ENCODE assay signal across 20 cellular contexts in the genomic region with DNA sequence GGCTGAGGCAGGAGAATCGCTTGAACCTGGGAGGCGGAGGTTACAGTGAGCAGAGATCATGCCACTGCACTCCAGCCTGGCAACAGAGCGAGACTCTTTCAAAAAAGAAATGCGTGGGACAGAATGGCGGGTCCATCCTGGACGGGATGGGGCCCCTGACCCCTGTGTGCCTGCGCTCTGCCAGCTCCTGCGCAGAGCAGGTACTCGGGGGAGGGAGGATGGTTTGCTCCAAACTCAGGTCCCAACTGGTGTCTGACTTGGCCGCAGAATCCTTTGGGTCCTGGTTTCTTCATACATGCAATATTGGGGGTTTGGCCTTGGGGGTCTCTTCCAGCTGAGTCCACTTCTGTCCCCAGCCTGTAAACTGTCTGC. TPM values are rescaled to one million over a fixed set of nuclear protein-coding genes. Genes with fewer than 3 reads are reported as not detected.
DNase-seq lines count a peak whose midpoint lies in the region; ATAC-seq, FAIRE-seq and TF ChIP-seq lines count a peak whose summit lies in the region.
"Had no signal": no experiment of that assay in that cellular context is flagged by ENCODE, and none has a peak within 500 bp of the region (broad histone marks: within the 10 kb centered on the region; RNA-seq: fewer than 3 reads in every experiment).

No MANE protein-coding gene starts in this region.

- peaks cover 16 to 25% of the 10 kb centered on the region in 2 experiments; a peak in 4 of 5 replicates for H3K36me3 ChIP-seq in HepG2 (replicated peaks in 1 of 2; ENCODE audit: control insufficient read depth in 1 of 2, insufficient read depth in 2 of 2, low read length in 2 of 2)
- peaks cover 0 to 23% (median 2%) of the 10 kb centered on the region in 4 donors for H3K36me3 ChIP-seq in right lobe of liver
- peaks cover 1 to 32% of the 10 kb centered on the region in 2 experiments for H3K36me3 ChIP-seq in SK-N-SH (replicated peaks in 1 of 2; ENCODE audit: control insufficient read depth in 1 of 2, insufficient read depth in 2 of 2, low read length in 1 of 2)
- H3K36me3 ChIP-seq in mucosa of rectum (ENCODE audit: control insufficient read depth in 2 of 2, insufficient read depth in 2 of 2, low read length in 2 of 2) = peaks cover 23 to 30% of the 10 kb centered on the region in 2 donors

- peaks cover 23% of the 10 kb centered on the region for H3F3A ChIP-seq in SK-N-SH (replicated peaks; ENCODE audit: insufficient read depth)

- ATAC-seq in HepG2 (no peak), right lobe of liver (no peak)
- no peak for ATAC-seq in stimulated activated naive B cell treated with anti-CD40 and anti-IgM and Interleukin-4, amounts not matched to agents 10 μg/mL and 1 μg/mL and 100 μg/mL, for 72 hours (replicated peaks)
- no peak for ATAC-seq in stimulated activated memory B cell treated with anti-CD40 and anti-IgM and Interleukin-4, amounts not matched to agents 10 μg/mL and 1 μg/mL and 100 μg/mL, for 72 hours
- ATAC-seq: CD8-positive, alpha-beta T cell had no signal

- H3K9me3 ChIP-seq in HepG2 (ENCODE audit: low read length) (no peaks in the 10 kb centered on the region), right lobe of liver (no peaks in the 10 kb centered on the region), SK-N-SH (no peaks in the 10 kb centered on the region), mucosa of rectum (ENCODE audit: control insufficient read depth in 2 of 2, low read length in 2 of 2) (no peaks in the 10 kb centered on the region)
- H3K9me3 ChIP-seq: BE2C, left lung, prostate gland had no signal

- H3K9me2 ChIP-seq in SK-N-SH = no peaks in the 10 kb centered on the region

- no peak overlapping the region for H3K4me3 ChIP-seq in HepG2 (replicated peaks in 1 of 3; ENCODE audit: insufficient read depth in 1 of 3, low read depth in 2 of 3, low read length in 3 of 3)
- H3K4me3 ChIP-seq in right lobe of liver = no peak overlapping the region
- no peak overlapping the region for H3K4me3 ChIP-seq in SK-N-SH (ENCODE audit: low read depth in 2 of 2, low read length in 1 of 2)
- peak overlapping the region; percentile 7 to 11 for H3K4me3 ChIP-seq in mucosa of rectum (ENCODE audit: low read length in 2 of 2)
- H3K4me3 ChIP-seq: left lung, prostate gland had no signal

- 80% methylated on average over 7 of the region's 10 CpGs for WGBS in HepG2 (ENCODE audit: low lambda C conversion rate)
- 74% methylated on average over 8 of the region's 10 CpGs for WGBS in right lobe of liver (ENCODE audit: insufficient coverage, low coverage, low lambda C conversion rate, missing lambda C conversion rate)
- 47% methylated on average over 10 of the region's 10 CpGs for WGBS in SK-N-SH (ENCODE audit: low lambda C conversion rate)

- H3K27me3 Mint-ChIP-seq in stimulated activated naive B cell treated with anti-CD40 and anti-IgM and Interleukin-4, amounts not matched to agents 10 μg/mL and 1 μg/mL and 100 μg/mL, for 72 hours = peaks cover 25 to 35% of the 10 kb centered on the region in 2 donors
- H3K27me3 Mint-ChIP-seq in stimulated activated memory B cell treated with anti-CD40 and anti-IgM and Interleukin-4, amounts not matched to agents 10 μg/mL and 1 μg/mL and 100 μg/mL, for 72 hours = peaks cover 37% of the 10 kb centered on the region

- POLR2A ChIA-PET in HepG2 (lab: Yijun Ruan, JAX) (interaction anchor here (1.1 to 2.0 kb wide), 4 partner anchors 11 to 237 kb away, joined by 3 to 10 read pairs (median 3); partner anchors contain the start of genes CHMP6, NDUFAF8 and TEPSIN), SK-N-SH (lab: Yijun Ruan, JAX) (no interaction called here)

- H3K27me3 ChIP-seq in HepG2 (ENCODE audit: control insufficient read depth in 1 of 2, insufficient read depth in 2 of 2, low read length in 2 of 2) = peaks cover 7 to 44% of the 10 kb centered on the region in 2 experiments; a peak in 4 of 5 replicates
- peaks cover 0 to 4% of the 10 kb centered on the region in 2 donors for H3K27me3 ChIP-seq in right lobe of liver
- H3K27me3 ChIP-seq in SK-N-SH (ENCODE audit: insufficient read depth) = peaks cover 44% of the 10 kb centered on the region
- H3K27me3 ChIP-seq in mucosa of rectum (ENCODE audit: control insufficient read depth in 2 of 2, insufficient read depth in 2 of 2, low read length in 2 of 2) = peaks cover 0 to 9% of the 10 kb centered on the region in 2 donors

- in situ Hi-C loops in HepG2 (cut with HindIII; ENCODE audit: extremely low pct_ligation_motif_present, low pct_unique_long_range_greater_than_20kb) = no loop called here

- peaks cover 39% of the 10 kb centered on the region for H3K4me1 ChIP-seq in HepG2 (ENCODE audit: insufficient read depth, low read length)
- peaks cover 0 to 37% (median 11%) of the 10 kb centered on the region in 4 donors for H3K4me1 ChIP-seq in right lobe of liver
- H3K4me1 ChIP-seq in SK-N-SH (ENCODE audit: control insufficient read depth in 1 of 2, insufficient read depth in 2 of 2, low read depth in 1 of 2, low read length in 1 of 2) = peaks cover 5 to 14% of the 10 kb centered on the region in 2 experiments; a peak in 1 of 4 replicates
- peaks cover 38 to 41% of the 10 kb centered on the region in 2 donors for H3K4me1 ChIP-seq in mucosa of rectum (ENCODE audit: control insufficient read depth in 2 of 2, insufficient read depth in 2 of 2, low read length in 2 of 2)
- H3K4me1 ChIP-seq: prostate gland had no signal

- H4K20me1 ChIP-seq in HepG2 (ENCODE audit: insufficient read depth, low read length) (0 out of 2 replicates have a peak, but pooled peaks cover 4% of the 10 kb centered on the region), SK-N-SH (ENCODE audit: insufficient read depth) (peaks cover 24% of the 10 kb centered on the region)

- DNase-seq in HepG2 (ENCODE audit: low spot score) = no peak
- no peak for DNase-seq in right lobe of liver
- DNase-seq in SK-N-SH = no peak
- no peak for DNase-seq in stimulated activated CD4-positive, alpha-beta T cell treated with anti-CD3 and anti-CD28 coated beads, Interleukin-15, amount 100 ng/mL, for 24 hours
- DNase-seq in stimulated activated naive B cell treated with anti-CD40 and anti-IgM and Interleukin-4, amounts not matched to agents 10 μg/mL and 1 μg/mL and 100 μg/mL, for 72 hours = no peak
- DNase-seq: activated CD4-positive, CD25-positive, alpha-beta regulatory T cell treated with anti-CD3 and anti-CD28 coated beads, Interleukin-2, amount 50 U/mL, for 72 hours; activated naive CD8-positive, alpha-beta T cell treated with anti-CD3 and anti-CD28 coated beads for 36 hours; CD8-positive, alpha-beta T cell; DMS 273 treated with DMSO at 0.1 percent for 48 hours; effector CD8-positive, alpha-beta T cell; mesendoderm; NCI-H226 had no signal

- intact Hi-C loops in HepG2 (cut with micrococcal nuclease; ENCODE audit: unreplicated experiment) (no loop called here), right lobe of liver (cut with DNase I) (no loop called here)

- no peak for FAIRE-seq in HepG2 (lab: Jason Lieb, UNC)
- FAIRE-seq: HTR-8/SVneo had no signal

- CTCF ChIA-PET in HepG2 (lab: Yijun Ruan, JAX; ENCODE audit: low intra/inter-chr PET ratio, low total read pairs) = no interaction called here
- CTCF ChIA-PET in SK-N-SH (lab: Yijun Ruan, JAX) = interaction anchor here (0.9 to 5.7 kb wide), 8 partner anchors 8 to 426 kb away, joined by 3 to 45 read pairs (median 6); no protein-coding TSS in a partner anchor

- H3K4me3 Mint-ChIP-seq in stimulated activated naive B cell treated with anti-CD40 and anti-IgM and Interleukin-4, amounts not matched to agents 10 μg/mL and 1 μg/mL and 100 μg/mL, for 72 hours = no peak overlapping the region
- no peak overlapping the region for H3K4me3 Mint-ChIP-seq in stimulated activated memory B cell treated with anti-CD40 and anti-IgM and Interleukin-4, amounts not matched to agents 10 μg/mL and 1 μg/mL and 100 μg/mL, for 72 hours
- H3K4me3 Mint-ChIP-seq: activated naive CD8-positive, alpha-beta T cell treated with anti-CD3 and anti-CD28 coated beads for 36 hours; stimulated activated effector memory CD8-positive, alpha-beta T cell treated with anti-CD3 and anti-CD28 coated beads, Interleukin-12 subunit alpha, Interleukin-12 subunit beta, amount 100 ng/mL, for 72 hours had no signal

- TF ChIP-seq CTCF in HepG2 (CRISPR knock-in tag; IDR thresholded peaks at IDR 0.05) (no peak), right lobe of liver (IDR thresholded peaks at IDR 0.05) (no peak), SK-N-SH (IDR thresholded peaks at IDR 0.05) (no peak)

- H3K9me3 Mint-ChIP-seq in stimulated activated naive B cell treated with anti-CD40 and anti-IgM and Interleukin-4, amounts not matched to agents 10 μg/mL and 1 μg/mL and 100 μg/mL, for 72 hours = no peaks in the 10 kb centered on the region
- H3K9me3 Mint-ChIP-seq in stimulated activated memory B cell treated with anti-CD40 and anti-IgM and Interleukin-4, amounts not matched to agents 10 μg/mL and 1 μg/mL and 100 μg/mL, for 72 hours = no peaks in the 10 kb centered on the region
- H3K9me3 Mint-ChIP-seq: activated naive CD8-positive, alpha-beta T cell treated with anti-CD3 and anti-CD28 coated beads for 36 hours; CD8-positive, alpha-beta T cell; stimulated activated effector memory CD8-positive, alpha-beta T cell treated with anti-CD3 and anti-CD28 coated beads, Interleukin-12 subunit alpha, Interleukin-12 subunit beta, amount 100 ng/mL, for 72 hours had no signal

- H3K9ac ChIP-seq in HepG2 (ENCODE audit: insufficient read depth, low read depth, low read length) = no peak overlapping the region
- H3K9ac ChIP-seq in SK-N-SH = no peak overlapping the region
- H3K9ac ChIP-seq in mucosa of rectum (ENCODE audit: low read depth in 1 of 2, low read length in 2 of 2) = peak overlapping the region; percentile 41 to 58

- H3K27ac ChIP-seq in HepG2 (ENCODE audit: extremely low read length, insufficient read depth, low read length) (no peak overlapping the region), right lobe of liver (no peak overlapping the region), SK-N-SH (ENCODE audit: low read depth in 2 of 2, low read length in 1 of 2) (no peak overlapping the region), mucosa of rectum (ENCODE audit: low read depth in 2 of 2, low read length in 2 of 2) (peak overlapping the region; percentile 84)
- H3K27ac ChIP-seq: coronary artery, left lung, prostate gland had no signal

- no peaks in the 10 kb centered on the region for H3K79me2 ChIP-seq in HepG2 (ENCODE audit: insufficient read depth, low read length)
- H3K79me2 ChIP-seq in SK-N-SH (ENCODE audit: insufficient read depth) = no peaks in the 10 kb centered on the region

- H3K4me2 ChIP-seq in HepG2 (ENCODE audit: low read depth, low read length) (no peak overlapping the region), SK-N-SH (0 out of 2 replicates have a peak overlapping the region, but pooled peaks have one; percentile 1)

- no peak for TF ChIP-seq EP300 in HepG2 (IDR thresholded peaks at IDR 0.05; ENCODE audit: low read depth in 2 of 2, low read length in 2 of 2)
- no peak for TF ChIP-seq EP300 in HepG2 (CRISPR knock-in tag; IDR thresholded peaks at IDR 0.05; ENCODE audit: borderline replicate concordance)
- no peak for TF ChIP-seq EP300 in SK-N-SH (IDR thresholded peaks at IDR 0.05; ENCODE audit: borderline replicate concordance in 1 of 2, low read depth in 1 of 2, low read length in 1 of 2)

- H3K4me1 Mint-ChIP-seq in stimulated activated naive B cell treated with anti-CD40 and anti-IgM and Interleukin-4, amounts not matched to agents 10 μg/mL and 1 μg/mL and 100 μg/mL, for 72 hours = peaks cover 8 to 21% of the 10 kb centered on the region in 2 donors
- H3K4me1 Mint-ChIP-seq in stimulated activated memory B cell treated with anti-CD40 and anti-IgM and Interleukin-4, amounts not matched to agents 10 μg/mL and 1 μg/mL and 100 μg/mL, for 72 hours = peaks cover 13% of the 10 kb centered on the region

- TF ChIP-seq RAD21 in HepG2 (CRISPR knock-in tag; IDR thresholded peaks at IDR 0.05) (no peak), SK-N-SH (IDR thresholded peaks at IDR 0.05; ENCODE audit: low read length) (no peak)

- TSS peak; percentile 37 for BruUV-seq in HepG2 (replicated peaks; lab: Mats Ljungman, UMichigan)

- no peak overlapping the region for H3K27ac Mint-ChIP-seq in stimulated activated naive B cell treated with anti-CD40 and anti-IgM and Interleukin-4, amounts not matched to agents 10 μg/mL and 1 μg/mL and 100 μg/mL, for 72 hours
- no peak overlapping the region for H3K27ac Mint-ChIP-seq in stimulated activated memory B cell treated with anti-CD40 and anti-IgM and Interleukin-4, amounts not matched to agents 10 μg/mL and 1 μg/mL and 100 μg/mL, for 72 hours
- H3K27ac Mint-ChIP-seq: activated naive CD8-positive, alpha-beta T cell treated with anti-CD3 and anti-CD28 coated beads for 36 hours; CD8-positive, alpha-beta T cell; stimulated activated effector memory CD8-positive, alpha-beta T cell treated with anti-CD3 and anti-CD28 coated beads, Interleukin-12 subunit alpha, Interleukin-12 subunit beta, amount 100 ng/mL, for 72 hours had no signal

- no peak overlapping the region for H2AFZ ChIP-seq in HepG2 (ENCODE audit: low read length)
- no peak overlapping the region for H2AFZ ChIP-seq in SK-N-SH (ENCODE audit: low read depth)

- H3K36me3 Mint-ChIP-seq in stimulated activated naive B cell treated with anti-CD40 and anti-IgM and Interleukin-4, amounts not matched to agents 10 μg/mL and 1 μg/mL and 100 μg/mL, for 72 hours = peaks cover 18 to 22% of the 10 kb centered on the region in 2 donors
- peaks cover 23% of the 10 kb centered on the region for H3K36me3 Mint-ChIP-seq in stimulated activated memory B cell treated with anti-CD40 and anti-IgM and Interleukin-4, amounts not matched to agents 10 μg/mL and 1 μg/mL and 100 μg/mL, for 72 hours

- TF ChIP-seq POLR2A in HepG2 (IDR thresholded peaks at IDR 0.05; ENCODE audit: insufficient read depth in 1 of 2, low read depth in 2 of 2, low read length in 2 of 2) (no peak), right lobe of liver (IDR thresholded peaks at IDR 0.05) (no peak)

RNA-seq across cellular contexts. Expression of gene CHMP6, which starts 10.4 kb away (rescaled TPM):
- total RNA-seq in HepG2 (2016; rRNA removed; fragmentation: Illumina TruSeq; extraction: Trizol) (24.2 and 24.6 TPM in 2 replicates), right lobe of liver (10 to 100 TPM; 13.4 to 27.8 (median 15.6) TPM)
- 5.9 and 6.6 TPM in 2 replicates for total RNA-seq in HepG2 (2016; cell fraction: cytosol; rRNA removed; fragmentation: Illumina TruSeq; extraction: Trizol; ENCODE audit: low read depth)
- 24.5 and 25.5 TPM in 2 replicates for total RNA-seq in HepG2 (2016; cell fraction: insoluble cytoplasmic fraction; rRNA removed; fragmentation: Illumina TruSeq; extraction: Trizol)
- total RNA-seq in HepG2 (2016; cell fraction: membrane; rRNA removed; fragmentation: Illumina TruSeq; extraction: Trizol) = 14.7 and 15.5 TPM in 2 replicates
- 12.8 and 13.9 TPM in 2 replicates for total RNA-seq in HepG2 (2016; cell fraction: nucleus; rRNA removed; fragmentation: Illumina TruSeq; extraction: Trizol)
- polyA plus RNA-seq in HepG2 (2011; rRNA removed) (11.1 and 17.7 TPM in 2 replicates), SK-N-SH (2012; rRNA removed) (44.1 and 44.3 TPM in 2 replicates)
- 14.2 and 21.6 TPM in 2 replicates for polyA plus RNA-seq in HepG2 (2011; cell fraction: cytosol; rRNA removed)
- 31.7 and 32.3 TPM in 2 replicates for polyA plus RNA-seq in HepG2 (2011; cell fraction: nucleus; rRNA removed)
- 10.1 and 14.6 TPM in 2 replicates for polyA plus RNA-seq in HepG2 (2012)
- polyA plus RNA-seq in HepG2 (2016; cell fraction: cytosol; fragmentation: Illumina TruSeq; extraction: Trizol; ENCODE audit: low read depth) = 8.4 and 9.7 TPM in 2 replicates
- 42.4 and 45.1 TPM in 2 replicates for polyA plus RNA-seq in HepG2 (2016; cell fraction: insoluble cytoplasmic fraction; fragmentation: Illumina TruSeq; extraction: Trizol; ENCODE audit: low read depth)
- 14.8 and 17.6 TPM in 2 replicates for polyA plus RNA-seq in HepG2 (2016; cell fraction: membrane; fragmentation: Illumina TruSeq; extraction: Trizol; ENCODE audit: low read depth)
- polyA plus RNA-seq in HepG2 (2016; cell fraction: nucleus; fragmentation: Illumina TruSeq; extraction: Trizol; ENCODE audit: insufficient read depth, low read depth) = 34.7 and 37.8 TPM in 2 replicates
- polyA minus RNA-seq in HepG2 (2011; rRNA and poly(A)+ RNA removed; ENCODE audit: low replicate concordance) = 6.7 and 18.8 TPM in 2 replicates
- polyA minus RNA-seq in HepG2 (2011; cell fraction: cytosol; rRNA and poly(A)+ RNA removed) = 8.2 and 11.1 TPM in 2 replicates
- polyA minus RNA-seq in HepG2 (2011; cell fraction: nucleus; rRNA and poly(A)+ RNA removed) = 20.0 and 22.4 TPM in 2 replicates
- polyA plus RNA-seq in SK-N-SH (2012; cell fraction: cytosol; rRNA removed) = 39.4 and 46.0 TPM in 2 replicates
- 24.7 and 32.2 TPM in 2 replicates for polyA plus RNA-seq in SK-N-SH (2012; cell fraction: nucleus; rRNA removed)

RNA-seq across cellular contexts. Expression of gene BAIAP2, which starts 33.0 kb away (rescaled TPM):
- 16.3 and 22.5 TPM in 2 replicates for total RNA-seq in HepG2 (2016; rRNA removed; fragmentation: Illumina TruSeq; extraction: Trizol)
- total RNA-seq in HepG2 (2016; cell fraction: cytosol; rRNA removed; fragmentation: Illumina TruSeq; extraction: Trizol; ENCODE audit: low read depth) = 8.5 and 9.9 TPM in 2 replicates
- total RNA-seq in HepG2 (2016; cell fraction: insoluble cytoplasmic fraction; rRNA removed; fragmentation: Illumina TruSeq; extraction: Trizol) = 15.1 and 19.9 TPM in 2 replicates
- total RNA-seq in HepG2 (2016; cell fraction: membrane; rRNA removed; fragmentation: Illumina TruSeq; extraction: Trizol) = 11.6 and 11.8 TPM in 2 replicates
- total RNA-seq in HepG2 (2016; cell fraction: nucleus; rRNA removed; fragmentation: Illumina TruSeq; extraction: Trizol) = 15.9 and 21.1 TPM in 2 replicates
- polyA plus RNA-seq in HepG2 (2011; rRNA removed) = 24.0 and 29.8 TPM in 2 replicates
- polyA plus RNA-seq in HepG2 (2011; cell fraction: cytosol; rRNA removed) = 14.8 and 22.5 TPM in 2 replicates
- 101 and 122 TPM in 2 replicates for polyA plus RNA-seq in HepG2 (2011; cell fraction: nucleus; rRNA removed)
- 34.4 and 34.9 TPM in 2 replicates for polyA plus RNA-seq in HepG2 (2012)
- polyA plus RNA-seq in HepG2 (2016; cell fraction: cytosol; fragmentation: Illumina TruSeq; extraction: Trizol; ENCODE audit: low read depth) = 3.9 and 4.4 TPM in 2 replicates
- 14.7 and 22.4 TPM in 2 replicates for polyA plus RNA-seq in HepG2 (2016; cell fraction: insoluble cytoplasmic fraction; fragmentation: Illumina TruSeq; extraction: Trizol; ENCODE audit: low read depth)
- 6.8 and 8.2 TPM in 2 replicates for polyA plus RNA-seq in HepG2 (2016; cell fraction: membrane; fragmentation: Illumina TruSeq; extraction: Trizol; ENCODE audit: low read depth)
- polyA plus RNA-seq in HepG2 (2016; cell fraction: nucleus; fragmentation: Illumina TruSeq; extraction: Trizol; ENCODE audit: insufficient read depth, low read depth) = 38.9 and 40.0 TPM in 2 replicates
- polyA minus RNA-seq in HepG2 (2011; rRNA and poly(A)+ RNA removed; ENCODE audit: low replicate concordance) = 6.9 and 34.6 TPM in 2 replicates
- polyA minus RNA-seq in HepG2 (2011; cell fraction: cytosol; rRNA and poly(A)+ RNA removed) = 19.5 and 20.5 TPM in 2 replicates
- polyA minus RNA-seq in HepG2 (2011; cell fraction: nucleus; rRNA and poly(A)+ RNA removed) = 51.2 and 56.7 TPM in 2 replicates
- total RNA-seq in right lobe of liver = 100 to 1,000 TPM in 1 of 6 experiments, 10 to 100 TPM in 5; 46.6 to 139 (median 63.3) TPM
- 15.5 and 19.8 TPM in 2 replicates for polyA plus RNA-seq in SK-N-SH (2012; rRNA removed)
- polyA plus RNA-seq in SK-N-SH (2012; cell fraction: cytosol; rRNA removed) = 10.3 and 14.6 TPM in 2 replicates
- polyA plus RNA-seq in SK-N-SH (2012; cell fraction: nucleus; rRNA removed) = 39.2 and 39.3 TPM in 2 replicates

Comparison
In these comparisons a context has a peak if more than half of its experiments do, and no peak if none do; other contexts are left out.
1. H3K27ac ChIP-seq: peak in mucosa of rectum (2 of 2); none in HepG2 (single experiment), right lobe of liver (0 of 3) and SK-N-SH (0 of 2).
2. H3K4me3 ChIP-seq: peak in mucosa of rectum (2 of 2); none in HepG2 (0 of 3), right lobe of liver (0 of 3) and SK-N-SH (0 of 2).
3. H3K9ac ChIP-seq: peak in mucosa of rectum (2 of 2); none in HepG2 (single experiment) and SK-N-SH (single experiment).